In genomic region chr2:191915750-191916149, GRCh38 we compare ENCODE assay signal across 3 cellular contexts.
"Had no signal": no experiment of that assay in that cellular context is flagged by ENCODE, and none has a peak within 500 bp of the region (broad histone marks: within the 10 kb centered on the region; RNA-seq: fewer than 3 reads in every experiment).

No MANE protein-coding gene starts in this region.

- DNase-seq: GDM1, GF-D8 had no signal

- ATAC-seq: GM12878 had no signal

- H3K4me3 ChIP-seq: GM12878 had no signal
